9 cellular contexts compared by ENCODE assay signal in genomic region chr15:90266485-90266884, GRCh38. TPM values are rescaled to one million over a fixed set of nuclear protein-coding genes. Genes with fewer than 3 reads are reported as not detected.
DNase-seq lines count a peak whose midpoint lies in the region; ATAC-seq, FAIRE-seq and TF ChIP-seq lines count a peak whose summit lies in the region.
"Had no signal": no experiment of that assay in that cellular context is flagged by ENCODE, and none has a peak within 500 bp of the region (broad histone marks: within the 10 kb centered on the region; RNA-seq: fewer than 3 reads in every experiment).

No MANE protein-coding gene starts in this region.

- no peak for TF ChIP-seq CTCF in left ventricle myocardium inferior (IDR thresholded peaks at IDR 0.05; ENCODE audit: borderline replicate concordance)

- H3K27me3 Mint-ChIP-seq in activated T-helper 1 cell treated with anti-CD3 and anti-CD28 coated beads, Interleukin-12 subunit alpha, Interleukin-12 subunit beta, Interleukin-2, Interleukin-4 antibody, amounts not matched to agents 30 ng/mL and 10 ng/mL and 1 ng/mL, durations not matched to agents 14 hours and 24 hours and 36 hours (ENCODE audit: insufficient read depth), result no peaks in the 10 kb centered on the region

- peaks cover 37% of the 10 kb centered on the region for H3K36me3 Mint-ChIP-seq in activated T-helper 1 cell treated with anti-CD3 and anti-CD28 coated beads, Interleukin-12 subunit alpha, Interleukin-12 subunit beta, Interleukin-2, Interleukin-4 antibody, amounts not matched to agents 30 ng/mL and 10 ng/mL and 1 ng/mL, durations not matched to agents 14 hours and 24 hours and 36 hours (ENCODE audit: low read depth)

- H3K27me3 ChIP-seq in left ventricle myocardium inferior (ENCODE audit: low read depth) (no peaks in the 10 kb centered on the region), right cardiac atrium (ENCODE audit: control insufficient read depth, insufficient read depth) (no peaks in the 10 kb centered on the region)

- FAIRE-seq in H54 (lab: Jason Lieb, UNC), result no peak

- ATAC-seq in right cardiac atrium (no peak), GM19324 (IDR thresholded peaks at IDR 0.05; ENCODE audit: low FRiP score, unreplicated experiment) (no peak)

- H3K4me3 ChIP-seq in left ventricle myocardium inferior (peak overlapping the region; percentile 87), right cardiac atrium (ENCODE audit: low read length) (peak overlapping the region; percentile 75), skin epidermis (peak overlapping the region; percentile 52 to 86 (median 65))

- H3K27ac ChIP-seq in left ventricle myocardium inferior (replicated peaks), result peak overlapping the region; percentile 98
- peak overlapping the region; percentile 81 for H3K27ac ChIP-seq in right cardiac atrium (ENCODE audit: low read length)
- H3K27ac ChIP-seq in skin epidermis, result peak overlapping the region in 19 of 21 experiments; percentile 79 to 97 (median 94)

- H3K4me1 Mint-ChIP-seq in activated T-helper 1 cell treated with anti-CD3 and anti-CD28 coated beads, Interleukin-12 subunit alpha, Interleukin-12 subunit beta, Interleukin-2, Interleukin-4 antibody, amounts not matched to agents 30 ng/mL and 10 ng/mL and 1 ng/mL, durations not matched to agents 14 hours and 24 hours and 36 hours (ENCODE audit: low read depth), result peaks cover 50% of the 10 kb centered on the region

- peaks cover 28% of the 10 kb centered on the region for H3K36me3 ChIP-seq in left ventricle myocardium inferior

- H3K27ac Mint-ChIP-seq in activated T-helper 1 cell treated with anti-CD3 and anti-CD28 coated beads, Interleukin-12 subunit alpha, Interleukin-12 subunit beta, Interleukin-2, Interleukin-4 antibody, amounts not matched to agents 30 ng/mL and 10 ng/mL and 1 ng/mL, durations not matched to agents 14 hours and 24 hours and 36 hours, result peak overlapping the region; percentile 99

- H3K4me1 ChIP-seq in left ventricle myocardium inferior, result peaks cover 76% of the 10 kb centered on the region
- H3K4me1 ChIP-seq in right cardiac atrium (ENCODE audit: control insufficient read depth, insufficient read depth, low read length), result peaks cover 11% of the 10 kb centered on the region

- peak overlapping the region; percentile 99 for H3K4me3 Mint-ChIP-seq in activated T-helper 1 cell treated with anti-CD3 and anti-CD28 coated beads, Interleukin-12 subunit alpha, Interleukin-12 subunit beta, Interleukin-2, Interleukin-4 antibody, amounts not matched to agents 30 ng/mL and 10 ng/mL and 1 ng/mL, durations not matched to agents 14 hours and 24 hours and 36 hours

- DNase-seq in left ventricle myocardium inferior (no peak), cardiac septum (ENCODE audit: low spot score) (no peak), right cardiac atrium (no peak), H54 (ENCODE audit: insufficient read length, low spot score) (no peak), DMS79 (lab: John Stamatoyannopoulos, UW) (no peak)
- DNase-seq in activated T-helper 1 cell treated with anti-CD3 and anti-CD28 coated beads, Interleukin-12 subunit alpha, Interleukin-12 subunit beta, Interleukin-2, Interleukin-4 antibody, amounts not matched to agents 30 ng/mL and 10 ng/mL and 1 ng/mL, durations not matched to agents 14 hours and 24 hours and 36 hours (ENCODE audit: low spot score), result no peak

- H3K9me3 ChIP-seq in left ventricle myocardium inferior (replicated peaks), result no peaks in the 10 kb centered on the region
- H3K9me3 ChIP-seq in right cardiac atrium (ENCODE audit: control insufficient read depth, low read length), result no peaks in the 10 kb centered on the region

- H3K9me3 Mint-ChIP-seq in activated T-helper 1 cell treated with anti-CD3 and anti-CD28 coated beads, Interleukin-12 subunit alpha, Interleukin-12 subunit beta, Interleukin-2, Interleukin-4 antibody, amounts not matched to agents 30 ng/mL and 10 ng/mL and 1 ng/mL, durations not matched to agents 14 hours and 24 hours and 36 hours, result no peaks in the 10 kb centered on the region

- 9% methylated on average over 15 of the region's 15 CpGs for WGBS in right cardiac atrium

- TF ChIP-seq POLR2A in H54 (IDR thresholded peaks at IDR 0.05; ENCODE audit: low read depth, low read length), result no peak

- intact Hi-C loops in left ventricle myocardium inferior (cut with micrococcal nuclease), result no loop called here
- intact Hi-C loops in cardiac septum (cut with DNase I), result loop anchor here (5.0 kb wide), 1 partner anchor 34 kb away; the partner anchor contains the start of genes CIB1 and GDPGP1
- intact Hi-C loops in activated T-helper 1 cell treated with anti-CD3 and anti-CD28 coated beads, Interleukin-12 subunit alpha, Interleukin-12 subunit beta, Interleukin-2, Interleukin-4 antibody, amounts not matched to agents 30 ng/mL and 10 ng/mL and 1 ng/mL, durations not matched to agents 14 hours and 24 hours and 36 hours (cut with micrococcal nuclease), result loop anchor here (5.0 to 10.0 kb wide), 4 partner anchors 84 to 932 kb away; partner anchors contain the start of genes HDDC3, POLG, PRC1 and UNC45A
- intact Hi-C loops in right cardiac atrium (cut with DNase I), result no loop called here

RNA-seq across cellular contexts. Expression of gene NGRN, which starts 1.0 kb away (rescaled TPM):
- total RNA-seq in left ventricle myocardium inferior, result 120 TPM
- 111 TPM for total RNA-seq in cardiac septum
- 39.0 and 39.9 TPM in 2 replicates for total RNA-seq in activated T-helper 1 cell treated with anti-CD3 and anti-CD28 coated beads, Interleukin-12 subunit alpha, Interleukin-12 subunit beta, Interleukin-2, Interleukin-4 antibody, amounts not matched to agents 30 ng/mL and 10 ng/mL and 1 ng/mL, durations not matched to agents 14 hours and 24 hours and 36 hours
- total RNA-seq in right cardiac atrium, result 100 to 1,000 TPM; 135 to 159 (median 154) TPM
- 163 TPM for polyA plus RNA-seq in right cardiac atrium

RNA-seq across cellular contexts. Expression of gene TTLL13, which starts 17.1 kb away (rescaled TPM):
- 0.19 TPM for total RNA-seq in left ventricle myocardium inferior
- total RNA-seq in cardiac septum, result 0.16 TPM
- 0.29 and 0.65 TPM in 2 replicates for total RNA-seq in activated T-helper 1 cell treated with anti-CD3 and anti-CD28 coated beads, Interleukin-12 subunit alpha, Interleukin-12 subunit beta, Interleukin-2, Interleukin-4 antibody, amounts not matched to agents 30 ng/mL and 10 ng/mL and 1 ng/mL, durations not matched to agents 14 hours and 24 hours and 36 hours
- total RNA-seq in right cardiac atrium, result under 1 TPM in 2 of 4 donors, not detected in 2; 0.24 to 0.54 TPM
- 0.72 TPM for polyA plus RNA-seq in right cardiac atrium
- total RNA-seq: glomerular endothelial cell had no signal

RNA-seq across cellular contexts. Expression of gene GDPGP1, which starts 32.5 kb away (rescaled TPM):
- 15.5 TPM for total RNA-seq in left ventricle myocardium inferior
- 10.6 TPM for total RNA-seq in cardiac septum
- total RNA-seq in activated T-helper 1 cell treated with anti-CD3 and anti-CD28 coated beads, Interleukin-12 subunit alpha, Interleukin-12 subunit beta, Interleukin-2, Interleukin-4 antibody, amounts not matched to agents 30 ng/mL and 10 ng/mL and 1 ng/mL, durations not matched to agents 14 hours and 24 hours and 36 hours, result 12.7 and 15.5 TPM in 2 replicates
- total RNA-seq in right cardiac atrium, result 10 to 100 TPM; 10.6 to 20.5 (median 15.6) TPM
- 6.5 TPM for polyA plus RNA-seq in right cardiac atrium

RNA-seq across cellular contexts. Expression of gene CIB1, which starts 32.7 kb away (rescaled TPM):
- 69.6 TPM for total RNA-seq in left ventricle myocardium inferior
- total RNA-seq in cardiac septum, result 69.9 TPM
- 144 and 145 TPM in 2 replicates for total RNA-seq in activated T-helper 1 cell treated with anti-CD3 and anti-CD28 coated beads, Interleukin-12 subunit alpha, Interleukin-12 subunit beta, Interleukin-2, Interleukin-4 antibody, amounts not matched to agents 30 ng/mL and 10 ng/mL and 1 ng/mL, durations not matched to agents 14 hours and 24 hours and 36 hours
- total RNA-seq in right cardiac atrium, result 10 to 100 TPM; 69.5 to 70.7 (median 70.1) TPM
- polyA plus RNA-seq in right cardiac atrium, result 95.8 TPM

Comparison
In these comparisons a context has a peak if more than half of its experiments do, and no peak if none do; other contexts are left out.
1. intact Hi-C loops: an anchor here in cardiac septum (5.0 kb wide) and activated T-helper 1 cell treated with anti-CD3 and anti-CD28 coated beads, Interleukin-12 subunit alpha, Interleukin-12 subunit beta, Interleukin-2, Interleukin-4 antibody, amounts not matched to agents 30 ng/mL and 10 ng/mL and 1 ng/mL, durations not matched to agents 14 hours and 24 hours and 36 hours (5.0 to 10.0 kb wide); none called in left ventricle myocardium inferior and right cardiac atrium.